ENCODE assay signal across 8 cellular contexts in genomic region chr10:11163990-11164805, GRCh38.
DNase-seq lines count a peak whose midpoint lies in the region; ATAC-seq and TF ChIP-seq lines count a peak whose summit lies in the region.

No MANE protein-coding gene starts in this region.

- no peaks in the 10 kb centered on the region for H4K20me1 ChIP-seq in PC-3 (ENCODE audit: low read length)

- no peak for TF ChIP-seq POLR2A in heart left ventricle (IDR thresholded peaks at IDR 0.05)

- H3K27me3 ChIP-seq in heart left ventricle (no peaks in the 10 kb centered on the region), muscle layer of colon (ENCODE audit: control insufficient read depth in 1 of 2, insufficient read depth in 2 of 2, low read length in 2 of 2) (no peaks in the 10 kb centered on the region), PC-3 (ENCODE audit: low read length) (no peaks in the 10 kb centered on the region)

- H2AFZ ChIP-seq in PC-3 (ENCODE audit: low read length) = no peak overlapping the region

- H3K36me3 ChIP-seq in heart left ventricle (peaks cover 0 to 6% (median 0%) of the 10 kb centered on the region in 9 donors), muscle layer of colon (ENCODE audit: insufficient read depth, low read length) (peaks cover 6% of the 10 kb centered on the region), PC-3 (ENCODE audit: low read depth, low read length) (no peaks in the 10 kb centered on the region)

- intact Hi-C loops in heart left ventricle (cut with DNase I) = loop anchor here in 5 of 10 donors (10.0 kb wide), 5 partner anchors 49 to 349 kb away; no protein-coding TSS in a partner anchor
- intact Hi-C loops in cardiac septum (cut with DNase I) = loop anchor here (5.0 kb wide), 1 partner anchor 47 kb away; no protein-coding TSS in a partner anchor
- intact Hi-C loops in PC-3 (cut with micrococcal nuclease) = no loop called here

- ATAC-seq in heart left ventricle = peak in 3 of 4 donors; percentile 26 to 50 (median 29)
- ATAC-seq in HG03571 (IDR thresholded peaks at IDR 0.05; ENCODE audit: unreplicated experiment) = no peak
- ATAC-seq in GM18873 (IDR thresholded peaks at IDR 0.05; ENCODE audit: low FRiP score, unreplicated experiment) = no peak
- no peak for ATAC-seq in PC-3

- CTCF ChIA-PET in PC-3 (lab: Charles Lee) = no interaction called here

- H3K4me3 ChIP-seq in heart left ventricle (peak overlapping the region in 10 of 12 donors; percentile 55 to 87 (median 72)), muscle layer of colon (ENCODE audit: low read depth in 1 of 2, low read length in 2 of 2) (peak overlapping the region in 1 of 2 donors; percentile 80), PC-3 (ENCODE audit: low read length) (no peak overlapping the region)

- peaks cover 0 to 70% (median 41%) of the 10 kb centered on the region in 12 donors for H3K4me1 ChIP-seq in heart left ventricle
- peaks cover 67% of the 10 kb centered on the region for H3K4me1 ChIP-seq in muscle layer of colon (ENCODE audit: insufficient read depth, low read length)
- no peaks in the 10 kb centered on the region for H3K4me1 ChIP-seq in PC-3 (ENCODE audit: insufficient read depth, low read length)

- H3K9ac ChIP-seq in muscle layer of colon (ENCODE audit: low read length) (no peak overlapping the region), PC-3 (ENCODE audit: low read length) (no peak overlapping the region)

- H3F3A ChIP-seq in PC-3 (ENCODE audit: low read length, unreplicated experiment) = no peaks in the 10 kb centered on the region

- peak overlapping the region; percentile 64 to 98 (median 86) for H3K27ac ChIP-seq in heart left ventricle
- H3K27ac ChIP-seq in cingulate gyrus (ENCODE audit: low read depth, low read length) = peak overlapping the region; percentile 78
- peak overlapping the region; percentile 84 for H3K27ac ChIP-seq in muscle layer of colon (ENCODE audit: low read depth, low read length)
- no peak overlapping the region for H3K27ac ChIP-seq in PC-3 (ENCODE audit: low read length)

- TF ChIP-seq CTCF in heart left ventricle (IDR thresholded peaks at IDR 0.05) (no peak), PC-3 (conservative IDR thresholded peaks at IDR 0.05; ENCODE audit: low read depth, low read length) (no peak)

- WGBS in heart left ventricle, 4 donors = 21 to 39% (median 29%) methylated on average over 11 of the region's 11 CpGs

- no peaks in the 10 kb centered on the region for H3K9me2 ChIP-seq in PC-3 (replicated peaks; ENCODE audit: low read length)

- POLR2A ChIA-PET in PC-3 (lab: Charles Lee; ENCODE audit: unreplicated experiment) = no interaction called here

- H3K9me3 ChIP-seq in heart left ventricle (peaks cover 0 to 7% (median 0%) of the 10 kb centered on the region in 12 donors), muscle layer of colon (ENCODE audit: low read length) (no peaks in the 10 kb centered on the region), PC-3 (ENCODE audit: low read length) (no peaks in the 10 kb centered on the region)

- no peak overlapping the region for H3K4me2 ChIP-seq in PC-3 (ENCODE audit: low read length)

- H3K79me2 ChIP-seq in PC-3 (ENCODE audit: low read length) = no peaks in the 10 kb centered on the region

- no TSS peak for BruUV-seq in PC-3 (replicated peaks; lab: Mats Ljungman, UMichigan)

- DNase-seq in heart left ventricle (peak in 2 of 5 donors; percentile 34 to 46), cardiac septum (ENCODE audit: low spot score) (no peak), PC-3 (no peak), kidney glomerular epithelial cell (lab: John Stamatoyannopoulos, UW) (no peak)

Comparison
In these comparisons a context has a peak if more than half of its experiments do, and no peak if none do; other contexts are left out.
1. ATAC-seq: peak in heart left ventricle (3 of 4); none in HG03571 (single experiment), GM18873 (single experiment) and PC-3 (single experiment).